Comparison of ENCODE assay signal across 27 cellular contexts in the genomic region with DNA sequence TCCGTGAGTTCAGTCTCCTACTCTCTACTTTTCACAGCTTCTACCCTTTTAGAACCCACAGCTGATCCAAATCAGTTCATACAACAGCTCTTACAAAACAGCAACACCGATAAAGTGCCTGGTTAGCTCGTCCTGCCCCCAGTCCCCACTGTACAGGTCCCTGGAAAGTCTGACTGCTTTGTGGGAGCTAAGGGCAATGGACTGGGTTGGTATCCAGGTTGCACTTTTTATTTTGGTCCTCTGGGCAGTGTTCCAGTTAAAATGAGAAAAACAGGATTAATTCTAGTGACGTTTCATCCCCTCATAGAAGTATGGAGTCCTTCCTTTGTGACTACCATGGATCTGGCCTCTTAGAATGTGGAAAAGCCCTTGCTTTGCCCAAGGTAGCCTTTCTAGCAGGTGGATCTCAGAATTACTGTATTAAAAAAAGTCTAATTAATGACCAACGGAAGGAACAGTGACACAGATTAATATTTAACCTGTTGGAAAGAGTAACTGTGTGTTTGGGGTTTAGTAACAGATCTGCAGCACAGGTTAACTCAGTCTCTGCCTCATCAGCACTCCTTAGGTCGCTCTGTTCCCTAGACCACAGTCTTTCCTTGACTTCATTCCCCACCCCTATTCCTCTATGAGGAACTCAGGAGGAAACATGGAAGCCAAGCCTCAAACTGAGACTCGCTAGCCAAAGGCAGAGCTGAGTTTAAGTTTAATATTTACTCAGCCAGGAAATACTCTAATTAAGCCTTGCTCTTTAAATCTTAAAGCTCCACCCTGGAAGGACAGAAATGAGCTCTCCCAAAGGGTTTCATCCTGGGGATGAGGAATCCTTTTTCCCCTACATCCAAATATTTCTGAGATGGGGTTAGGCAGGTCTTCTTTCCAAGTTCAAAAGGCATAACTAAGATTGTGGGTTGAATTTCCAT. TPM values are rescaled to one million over a fixed set of nuclear protein-coding genes. Genes with fewer than 3 reads are reported as not detected.
A peak's percentile ranks its signal among the peaks of the same experiment; 100 is the strongest.
DNase-seq lines count a peak whose midpoint lies in the region; ATAC-seq and TF ChIP-seq lines count a peak whose summit lies in the region.
"Had no signal": no experiment of that assay in that cellular context is flagged by ENCODE, and none has a peak within 500 bp of the region (broad histone marks: within the 10 kb centered on the region; RNA-seq: fewer than 3 reads in every experiment).

No MANE protein-coding gene starts in this region.

- CTCF ChIA-PET in Calu3 (lab: Charles Lee): interaction anchor here (0.7 kb wide), 1 partner anchor 105 kb away, joined by 3 read pairs; no protein-coding TSS in a partner anchor

- no peaks in the 10 kb centered on the region for H3K9me3 Mint-ChIP-seq in Calu3 (ENCODE audit: low read depth, unreplicated experiment)
- H3K9me3 Mint-ChIP-seq in nephron: peaks cover 7% of the 10 kb centered on the region

- no peaks in the 10 kb centered on the region for H3K36me3 ChIP-seq in body of pancreas (replicated peaks in 1 of 2; ENCODE audit: insufficient read depth in 1 of 2, low read depth in 2 of 2)
- H3K36me3 ChIP-seq: adrenal gland, esophagus muscularis mucosa, gastrocnemius medialis, upper lobe of left lung, WERI-Rb-1 had no signal

- H3K27ac Mint-ChIP-seq in Calu3 (ENCODE audit: unreplicated experiment) (peak overlapping the region; percentile 85), nephron (peak overlapping the region; percentile 86 to 92 (median 91))
- H3K27ac Mint-ChIP-seq: activated CD4-positive, alpha-beta T cell treated with anti-CD3 and anti-CD28 coated beads, Interleukin-2, amount 10 ng/mL, durations not matched to agents 24 days and 14 days; B cell had no signal

- DNase-seq in Calu3 (peak; percentile 16), body of pancreas (peak in 2 of 4 donors; percentile 29 to 41), left colon (no peak), posterior cingulate gyrus (no peak), NCI-H526 (lab: John Stamatoyannopoulos, UW) (no peak)
- no peak for DNase-seq in stimulated activated CD4-positive, alpha-beta T cell treated with anti-CD3 and anti-CD28 coated beads, Interleukin-12 subunit alpha, Interleukin-12 subunit beta, amount 100 ng/mL, for 4 hours
- DNase-seq: activated CD4-positive, alpha-beta T cell treated with anti-CD3 and anti-CD28 coated beads, Interleukin-2, amount 10 ng/mL, durations not matched to agents 24 days and 14 days; activated naive CD4-positive, alpha-beta T cell treated with Interleukin-2 at 50 U/mL for 16 hours; activated T-cell treated with anti-CD3 and anti-CD28 coated beads, Interleukin-2, amount 50 U/mL, for 48 hours; adrenal gland; DMS79 treated with DMSO at 0.1 percent for 48 hours; gastrocnemius medialis; islet precursor cell; NCI-H187; NCI-H345; NCI-H82; psoas muscle; substantia nigra; upper lobe of left lung; WERI-Rb-1 had no signal

- TF ChIP-seq CTCF in Calu3 (IDR thresholded peaks at IDR 0.05; ENCODE audit: unreplicated experiment): no peak
- no peak for TF ChIP-seq CTCF in body of pancreas (IDR thresholded peaks at IDR 0.05)
- TF ChIP-seq CTCF in nephron (IDR thresholded peaks at IDR 0.05; ENCODE audit: unreplicated experiment in 3 of 3): no peak

- H3K27me3 Mint-ChIP-seq in Calu3 (ENCODE audit: unreplicated experiment): no peaks in the 10 kb centered on the region
- peaks cover 15% of the 10 kb centered on the region for H3K27me3 Mint-ChIP-seq in nephron (ENCODE audit: low read depth)

- H3K27ac ChIP-seq in body of pancreas: peak overlapping the region; percentile 83 to 91 (median 86)
- H3K27ac ChIP-seq: adrenal gland, esophagus muscularis mucosa, gastrocnemius medialis, psoas muscle, upper lobe of left lung, WERI-Rb-1 had no signal

- peak in 2 of 3 donors; percentile 31 to 40 for TF ChIP-seq POLR2A in body of pancreas (IDR thresholded peaks at IDR 0.05)

- peaks cover 50% of the 10 kb centered on the region for H3K4me1 Mint-ChIP-seq in Calu3 (ENCODE audit: low read depth, unreplicated experiment)
- H3K4me1 Mint-ChIP-seq in nephron: peaks cover 35% of the 10 kb centered on the region
- H3K4me1 Mint-ChIP-seq: activated CD4-positive, alpha-beta T cell treated with anti-CD3 and anti-CD28 coated beads, Interleukin-2, amount 10 ng/mL, durations not matched to agents 24 days and 14 days had no signal

- H3K27me3 ChIP-seq in body of pancreas: no peaks in the 10 kb centered on the region
- H3K27me3 ChIP-seq: adrenal gland, esophagus muscularis mucosa, gastrocnemius medialis, upper lobe of left lung had no signal

- no peaks in the 10 kb centered on the region for H3K9me3 ChIP-seq in body of pancreas
- H3K9me3 ChIP-seq: adrenal gland, gastrocnemius medialis, psoas muscle, upper lobe of left lung had no signal

- H3K36me3 Mint-ChIP-seq in Calu3 (ENCODE audit: insufficient read depth, unreplicated experiment): peaks cover 7% of the 10 kb centered on the region
- H3K36me3 Mint-ChIP-seq in nephron (ENCODE audit: low read depth): peaks cover 4% of the 10 kb centered on the region

- no TSS peak for BruUV-seq in Calu3 (replicated peaks; lab: Mats Ljungman, UMichigan)

- H3K4me3 Mint-ChIP-seq in Calu3 (ENCODE audit: low read depth, unreplicated experiment): peak overlapping the region; percentile 50
- H3K4me3 Mint-ChIP-seq in nephron: no peak overlapping the region
- H3K4me3 Mint-ChIP-seq: activated CD4-positive, alpha-beta T cell treated with anti-CD3 and anti-CD28 coated beads, Interleukin-2, amount 10 ng/mL, durations not matched to agents 24 days and 14 days; B cell; neural crest cell had no signal

- intact Hi-C loops in Calu3 (cut with micrococcal nuclease; ENCODE audit: unreplicated experiment) (no loop called here), body of pancreas (cut with DNase I) (no loop called here), left colon (cut with DNase I, micrococcal nuclease) (no loop called here), posterior cingulate gyrus (cut with DNase I) (no loop called here)

- WGBS in body of pancreas, 2 donors: 17 to 24% methylated on average over 7 of the region's 7 CpGs

- H3K4me1 ChIP-seq in body of pancreas: peaks cover 42% of the 10 kb centered on the region

- ATAC-seq in body of pancreas: peak; percentile 73
- peak; percentile 80 for ATAC-seq in left colon
- ATAC-seq in HG03521 (IDR thresholded peaks at IDR 0.05; ENCODE audit: unreplicated experiment): no peak
- ATAC-seq: gastrocnemius medialis, psoas muscle, SK-N-SH treated with all-trans-retinoic acid at 6 μM for 48 hours had no signal

- H3K4me3 ChIP-seq in body of pancreas: no peak overlapping the region
- H3K4me3 ChIP-seq: adrenal gland, esophagus muscularis mucosa, gastrocnemius medialis, psoas muscle, skin epidermis, upper lobe of left lung had no signal

RNA-seq across cellular contexts. Expression of a gene that starts 52.8 kb away (rescaled TPM):
- total RNA-seq in Calu3 (2022) (242 and 270 TPM in 2 replicates), body of pancreas (100 to 1,000 TPM in 1 of 2 donors, 10 to 100 TPM in 1; 90.0 to 210 TPM), left colon (100 to 1,000 TPM; 159 to 218 TPM)
